In genomic region chr11:117181586-117182550, GRCh38 we compare ENCODE assay signal across 13 cellular contexts. TPM values are rescaled to one million over a fixed set of nuclear protein-coding genes. Genes with fewer than 3 reads are reported as not detected.
DNase-seq lines count a peak whose midpoint lies in the region; ATAC-seq and TF ChIP-seq lines count a peak whose summit lies in the region.
"Had no signal": no experiment of that assay in that cellular context is flagged by ENCODE, and none has a peak within 500 bp of the region (broad histone marks: within the 10 kb centered on the region; RNA-seq: fewer than 3 reads in every experiment).

No MANE protein-coding gene starts in this region.

- H3K27me3 ChIP-seq in heart left ventricle = no peaks in the 10 kb centered on the region
- no peaks in the 10 kb centered on the region for H3K27me3 ChIP-seq in upper lobe of left lung
- H3K27me3 ChIP-seq: SJSA1, vagina had no signal

- TF ChIP-seq EP300 in upper lobe of left lung (IDR thresholded peaks at IDR 0.05) = no peak

- H3K4me1 ChIP-seq in heart left ventricle (peaks cover 0 to 38% (median 28%) of the 10 kb centered on the region in 12 donors), upper lobe of left lung (peaks cover 19 to 38% (median 35%) of the 10 kb centered on the region in 4 donors)

- H3K27ac ChIP-seq in heart left ventricle (no peak overlapping the region), VCaP (peak overlapping the region; percentile 68), upper lobe of left lung (no peak overlapping the region)
- H3K27ac ChIP-seq: GM23248, psoas muscle, SJSA1, vagina had no signal

- TF ChIP-seq POLR2A in heart left ventricle (IDR thresholded peaks at IDR 0.05) (no peak), upper lobe of left lung (IDR thresholded peaks at IDR 0.05) (no peak)

- TF ChIP-seq CTCF in heart left ventricle (IDR thresholded peaks at IDR 0.05) (no peak), VCaP (conservative IDR thresholded peaks at IDR 0.05) (no peak; the same call in 1 of the 2 replicates), upper lobe of left lung (IDR thresholded peaks at IDR 0.05) (no peak)

- no peak for ATAC-seq in left cardiac atrium
- no peak for ATAC-seq in heart left ventricle
- ATAC-seq in upper lobe of left lung (ENCODE audit: low FRiP score in 2 of 2) = no peak
- ATAC-seq in HG02798 (IDR thresholded peaks at IDR 0.05; ENCODE audit: poor library complexity, unreplicated experiment) = no peak
- ATAC-seq in GM21717 (IDR thresholded peaks at IDR 0.05; ENCODE audit: unreplicated experiment) = no peak
- no peak for ATAC-seq in GM19395 (IDR thresholded peaks at IDR 0.05; ENCODE audit: unreplicated experiment)

- intact Hi-C loops in left cardiac atrium (cut with DNase I) = no loop called here
- intact Hi-C loops in heart left ventricle (cut with DNase I) = loop anchor here in 8 of 10 donors (1.0 to 5.0 kb wide), 4 partner anchors 37 to 45 kb away; no protein-coding TSS in a partner anchor

- H3K4me3 ChIP-seq in heart left ventricle (no peak overlapping the region), upper lobe of left lung (no peak overlapping the region)
- H3K4me3 ChIP-seq: GM23248, SJSA1, vagina had no signal

- H3K9me3 ChIP-seq in heart left ventricle = no peaks in the 10 kb centered on the region
- no peaks in the 10 kb centered on the region for H3K9me3 ChIP-seq in upper lobe of left lung
- H3K9me3 ChIP-seq: psoas muscle, SJSA1, vagina had no signal

- H3K36me3 ChIP-seq in heart left ventricle = peaks cover 0 to 51% (median 39%) of the 10 kb centered on the region in 9 donors
- H3K36me3 ChIP-seq in upper lobe of left lung = peaks cover 0 to 31% (median 17%) of the 10 kb centered on the region in 4 donors
- H3K36me3 ChIP-seq: SJSA1 had no signal

- DNase-seq in left cardiac atrium (peak; percentile 16), heart left ventricle (no peak), mesenteric fat pad (ENCODE audit: low spot score) (peak; percentile 71), upper lobe of left lung (peak; percentile 8 to 61)
- DNase-seq: NCI-H1436 treated with DMSO at 0.1 percent for 48 hours had no signal

- 93 to 94% (median 93%) methylated on average over 19 to 22 of the region's 22 CpGs for WGBS in heart left ventricle, 4 donors
- WGBS in upper lobe of left lung, 2 donors = 90 to 93% methylated on average over 7 to 22 of the region's 22 CpGs

RNA-seq across cellular contexts. Expression of gene SIDT2, which starts 3.3 kb away (rescaled TPM):
- total RNA-seq in left cardiac atrium (10 to 100 TPM; 40.8 to 48.5 TPM), heart left ventricle (10 to 100 TPM; 17.2 to 45.5 (median 22.2) TPM), mesenteric fat pad (226 TPM), upper lobe of left lung (100 to 1,000 TPM in 4 of 6 donors, 10 to 100 TPM in 2; 62.8 to 287 (median 153) TPM)
- 10 to 100 TPM; 13.9 to 14.5 TPM for polyA plus RNA-seq in heart left ventricle

RNA-seq across cellular contexts. Expression of gene TAGLN, which starts 17.3 kb away (rescaled TPM):
- total RNA-seq in left cardiac atrium = 1,000 to 10,000 TPM in 1 of 2 donors, 100 to 1,000 TPM in 1; 829 to 1,367 TPM
- total RNA-seq in heart left ventricle = 100 to 1,000 TPM in 7 of 9 donors, 10 to 100 TPM in 2; 63.7 to 338 (median 173) TPM
- 100 to 1,000 TPM; 319 to 399 TPM for polyA plus RNA-seq in heart left ventricle
- total RNA-seq in mesenteric fat pad = 923 TPM
- total RNA-seq in upper lobe of left lung = 100 to 1,000 TPM; 105 to 608 (median 334) TPM

RNA-seq across cellular contexts. Expression of gene PAFAH1B2, which starts 37.8 kb away (rescaled TPM):
- total RNA-seq in left cardiac atrium = 10 to 100 TPM; 46.2 to 62.5 TPM
- 10 to 100 TPM; 46.8 to 81.1 (median 68.8) TPM for total RNA-seq in heart left ventricle
- polyA plus RNA-seq in heart left ventricle = 10 to 100 TPM; 16.7 to 33.3 TPM
- total RNA-seq in mesenteric fat pad = 110 TPM
- total RNA-seq in upper lobe of left lung = 100 to 1,000 TPM in 1 of 6 donors, 10 to 100 TPM in 5; 63.9 to 101 (median 81.3) TPM

RNA-seq across cellular contexts. Expression of gene PCSK7, which starts 50.0 kb away (rescaled TPM):
- total RNA-seq in left cardiac atrium = 10 to 100 TPM; 29.2 to 42.5 TPM
- total RNA-seq in heart left ventricle = 10 to 100 TPM; 16.9 to 43.4 (median 25.5) TPM
- 10 to 100 TPM; 27.8 to 34.6 TPM for polyA plus RNA-seq in heart left ventricle
- total RNA-seq in mesenteric fat pad = 68.1 TPM
- total RNA-seq in upper lobe of left lung = 100 to 1,000 TPM in 2 of 6 donors, 10 to 100 TPM in 4; 45.0 to 138 (median 63.8) TPM

RNA-seq across cellular contexts. Expression of gene RNF214, which starts 50.6 kb away (rescaled TPM):
- total RNA-seq in left cardiac atrium (10 to 100 TPM; 20.3 to 21.0 TPM), heart left ventricle (10 to 100 TPM; 16.1 to 31.9 (median 23.4) TPM), mesenteric fat pad (21.9 TPM), upper lobe of left lung (10 to 100 TPM in 4 of 6 donors, 1 to 10 TPM in 2; 9.0 to 24.1 (median 19.8) TPM)
- 10 to 100 TPM in 1 of 2 donors, 1 to 10 TPM in 1; 8.0 to 12.9 TPM for polyA plus RNA-seq in heart left ventricle

Comparison
In these comparisons a context has a peak if more than half of its experiments do, and no peak if none do; other contexts are left out.
1. DNase-seq: peak in left cardiac atrium (single experiment), mesenteric fat pad (single experiment) and upper lobe of left lung (2 of 2); none in heart left ventricle (0 of 5).
2. intact Hi-C loops: an anchor here in heart left ventricle (1.0 to 5.0 kb wide); none called in left cardiac atrium.